Comparison of ENCODE assay signal across 8 cellular contexts in the genomic region with DNA sequence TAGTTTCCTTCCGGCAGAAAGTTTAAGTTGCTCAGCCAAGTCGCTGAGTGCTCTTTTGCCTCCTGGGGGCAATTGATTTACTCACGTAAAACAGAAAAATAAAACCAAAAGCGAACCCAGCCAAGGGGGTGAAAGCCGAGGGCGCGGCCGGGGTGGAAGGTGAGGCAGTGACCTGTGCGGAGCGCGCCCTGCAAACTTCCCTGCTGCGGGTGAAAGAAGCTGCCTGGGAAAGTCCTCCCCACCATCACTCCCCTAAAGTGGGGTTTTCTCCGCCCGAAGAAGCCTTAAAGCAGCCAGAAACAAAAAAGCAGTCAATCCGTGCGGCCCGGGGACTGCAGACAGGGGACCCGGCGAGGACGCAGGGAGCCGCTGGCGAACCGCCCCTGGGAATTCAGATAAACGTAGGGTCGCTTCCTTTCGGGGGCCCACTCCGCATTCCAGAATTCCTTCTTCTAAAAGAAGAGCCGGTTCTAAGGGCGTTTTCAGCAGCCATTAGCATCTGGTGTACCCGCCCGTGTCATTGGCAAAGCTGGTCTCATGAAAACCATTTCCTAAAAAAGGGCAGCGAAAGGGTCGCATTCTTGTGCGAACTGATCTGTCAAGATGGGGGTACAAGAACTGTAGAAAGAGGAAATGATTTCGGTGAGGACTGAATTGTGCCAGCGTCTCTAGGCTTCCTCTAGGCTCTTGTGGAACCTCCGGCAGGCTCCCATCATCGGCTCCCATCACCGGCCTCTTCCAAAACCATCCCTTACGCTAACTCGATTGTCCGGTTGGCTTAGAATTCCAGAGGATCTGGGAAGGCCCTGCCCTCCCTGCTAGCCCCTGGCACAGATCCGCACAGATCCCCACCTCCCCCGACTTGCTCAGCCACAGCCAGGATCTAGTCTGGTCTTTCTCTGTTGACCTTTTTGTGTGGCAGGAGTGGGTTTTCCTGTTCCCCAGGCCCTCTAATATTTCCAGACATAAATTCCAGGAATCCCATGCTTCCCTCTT. TPM values are rescaled to one million over a fixed set of nuclear protein-coding genes. Genes with fewer than 3 reads are reported as not detected.
DNase-seq lines count a peak whose midpoint lies in the region; ATAC-seq, FAIRE-seq and TF ChIP-seq lines count a peak whose summit lies in the region.

No MANE protein-coding gene starts in this region.

- peak overlapping the region; percentile 30 for H3K4me2 ChIP-seq in KMS-11

- peaks cover 26% of the 10 kb centered on the region for H3K4me1 Mint-ChIP-seq in CD8-positive, alpha-beta T cell (ENCODE audit: low read depth)
- H3K4me1 Mint-ChIP-seq in brain = peaks cover 57% of the 10 kb centered on the region
- H3K4me1 Mint-ChIP-seq in stimulated activated naive B cell treated with anti-CD40 and anti-IgM and Interleukin-4, amounts not matched to agents 10 μg/mL and 1 μg/mL and 100 μg/mL, for 72 hours = peaks cover 30 to 70% of the 10 kb centered on the region in 2 donors

- no peaks in the 10 kb centered on the region for H3K9me3 ChIP-seq in CD8-positive, alpha-beta T cell (ENCODE audit: low read length)
- H3K9me3 ChIP-seq in kidney (ENCODE audit: control insufficient read depth in 1 of 2, low read length in 2 of 2) = no peaks in the 10 kb centered on the region

- H3K4me3 Mint-ChIP-seq in CD8-positive, alpha-beta T cell = peak overlapping the region; percentile 64
- peak overlapping the region; percentile 84 to 92 (median 89) for H3K4me3 Mint-ChIP-seq in brain
- H3K4me3 Mint-ChIP-seq in stimulated activated naive B cell treated with anti-CD40 and anti-IgM and Interleukin-4, amounts not matched to agents 10 μg/mL and 1 μg/mL and 100 μg/mL, for 72 hours = peak overlapping the region; percentile 93 to 96

- H3K27ac Mint-ChIP-seq in CD8-positive, alpha-beta T cell = no peak overlapping the region
- peak overlapping the region in 4 of 5 experiments; percentile 40 to 66 (median 60) for H3K27ac Mint-ChIP-seq in brain
- H3K27ac Mint-ChIP-seq in stimulated activated naive B cell treated with anti-CD40 and anti-IgM and Interleukin-4, amounts not matched to agents 10 μg/mL and 1 μg/mL and 100 μg/mL, for 72 hours = peak overlapping the region; percentile 93

- peaks cover 26% of the 10 kb centered on the region for H3K27me3 ChIP-seq in CD8-positive, alpha-beta T cell (ENCODE audit: insufficient read depth, low read length)
- no peaks in the 10 kb centered on the region for H3K27me3 ChIP-seq in KMS-11 (ENCODE audit: insufficient read depth, low read depth)

- no peak for DNase-seq in CD8-positive, alpha-beta T cell
- DNase-seq in kidney (no peak), COR-L47 (lab: John Stamatoyannopoulos, UW) (no peak), NCI-H774 (lab: John Stamatoyannopoulos, UW) (no peak)
- no peak for DNase-seq in stimulated activated naive B cell treated with anti-CD40 and anti-IgM and Interleukin-4, amounts not matched to agents 10 μg/mL and 1 μg/mL and 100 μg/mL, for 72 hours

- no peak overlapping the region for H3K27ac ChIP-seq in CD8-positive, alpha-beta T cell (ENCODE audit: low read depth, low read length)
- no peak overlapping the region for H3K27ac ChIP-seq in KMS-11
- peak overlapping the region in 1 of 2 donors; percentile 88 for H3K27ac ChIP-seq in kidney (ENCODE audit: low read depth in 2 of 2, low read length in 2 of 2)

- H4K20me1 ChIP-seq in KMS-11 (ENCODE audit: insufficient read depth) = no peaks in the 10 kb centered on the region

- no peak for ATAC-seq in CD8-positive, alpha-beta T cell
- ATAC-seq in stimulated activated naive B cell treated with anti-CD40 and anti-IgM and Interleukin-4, amounts not matched to agents 10 μg/mL and 1 μg/mL and 100 μg/mL, for 72 hours (replicated peaks) = peak; percentile 4 to 6
- no peak for ATAC-seq in HG03108 (IDR thresholded peaks at IDR 0.05; ENCODE audit: unreplicated experiment)

- H2AFZ ChIP-seq in KMS-11 (ENCODE audit: low read depth) = peak overlapping the region; percentile 22; the same call in 1 of the 2 replicates

- no peaks in the 10 kb centered on the region for H3K9me3 Mint-ChIP-seq in CD8-positive, alpha-beta T cell
- no peaks in the 10 kb centered on the region for H3K9me3 Mint-ChIP-seq in brain
- no peaks in the 10 kb centered on the region for H3K9me3 Mint-ChIP-seq in stimulated activated naive B cell treated with anti-CD40 and anti-IgM and Interleukin-4, amounts not matched to agents 10 μg/mL and 1 μg/mL and 100 μg/mL, for 72 hours

- no peak overlapping the region for H3K9ac ChIP-seq in KMS-11
- peak overlapping the region; percentile 56 for H3K9ac ChIP-seq in kidney (ENCODE audit: low read length in 2 of 2)

- intact Hi-C loops in CD8-positive, alpha-beta T cell (cut with DNase I, micrococcal nuclease) = no loop called here
- intact Hi-C loops in kidney (cut with DNase I) = no loop called here

- no peaks in the 10 kb centered on the region for H3K4me1 ChIP-seq in CD8-positive, alpha-beta T cell (ENCODE audit: insufficient read depth, low read length)
- peaks cover 42% of the 10 kb centered on the region for H3K4me1 ChIP-seq in KMS-11 (ENCODE audit: low read depth, poor library complexity, severe bottlenecking)
- peaks cover 0 to 16% of the 10 kb centered on the region in 2 donors for H3K4me1 ChIP-seq in kidney (ENCODE audit: control insufficient read depth in 1 of 2, insufficient read depth in 1 of 2, low read depth in 1 of 2, low read length in 2 of 2)

- CTCF ChIA-PET in CD8-positive, alpha-beta T cell (lab: Charles Lee) = no interaction called here

- H3K36me3 ChIP-seq in CD8-positive, alpha-beta T cell (ENCODE audit: insufficient read depth, low read length) = no peaks in the 10 kb centered on the region
- no peaks in the 10 kb centered on the region for H3K36me3 ChIP-seq in KMS-11 (ENCODE audit: insufficient read depth)
- H3K36me3 ChIP-seq in kidney (ENCODE audit: control insufficient read depth in 1 of 2, insufficient read depth in 2 of 2, low read length in 2 of 2) = no peaks in the 10 kb centered on the region

- H3K36me3 Mint-ChIP-seq in CD8-positive, alpha-beta T cell = no peaks in the 10 kb centered on the region
- H3K36me3 Mint-ChIP-seq in brain = no peaks in the 10 kb centered on the region
- peaks cover 22% of the 10 kb centered on the region in 2 donors for H3K36me3 Mint-ChIP-seq in stimulated activated naive B cell treated with anti-CD40 and anti-IgM and Interleukin-4, amounts not matched to agents 10 μg/mL and 1 μg/mL and 100 μg/mL, for 72 hours

- no peaks in the 10 kb centered on the region for H3K79me2 ChIP-seq in KMS-11 (ENCODE audit: insufficient read depth, low read depth)

- no peak for TF ChIP-seq CTCF in CD8-positive, alpha-beta T cell (IDR thresholded peaks at IDR 0.05)
- TF ChIP-seq CTCF in KMS-11 (conservative IDR thresholded peaks at IDR 0.05; ENCODE audit: low read depth, low read length) = no peak
- TF ChIP-seq CTCF in brain (conservative IDR thresholded peaks at IDR 0.05) = no peak
- TF ChIP-seq CTCF in kidney (IDR thresholded peaks at IDR 0.05; ENCODE audit: borderline replicate concordance, extremely low read depth, insufficient read depth) = no peak

- peak overlapping the region; percentile 19 for H3K4me3 ChIP-seq in CD8-positive, alpha-beta T cell (ENCODE audit: low read depth, low read length)
- H3K4me3 ChIP-seq in KMS-11 (IDR thresholded peaks at IDR 0.05; ENCODE audit: insufficient read depth, low read depth, low read length) (no peak overlapping the region), kidney (ENCODE audit: low read length in 2 of 2) (peak overlapping the region; percentile 57 to 72)

- no peak for FAIRE-seq in kidney (lab: Jason Lieb, UNC)

- POLR2A ChIA-PET in CD8-positive, alpha-beta T cell (lab: Charles Lee) = no interaction called here

- H3K27me3 Mint-ChIP-seq in CD8-positive, alpha-beta T cell (ENCODE audit: low read depth) = peaks cover 64% of the 10 kb centered on the region
- H3K27me3 Mint-ChIP-seq in brain = peaks cover 16% of the 10 kb centered on the region
- peaks cover 38 to 50% of the 10 kb centered on the region in 2 donors for H3K27me3 Mint-ChIP-seq in stimulated activated naive B cell treated with anti-CD40 and anti-IgM and Interleukin-4, amounts not matched to agents 10 μg/mL and 1 μg/mL and 100 μg/mL, for 72 hours

RNA-seq across cellular contexts. Expression of a gene that starts 1.1 kb away (rescaled TPM):
- under 1 TPM; 0.11 to 0.22 TPM for total RNA-seq in CD8-positive, alpha-beta T cell
- polyA plus RNA-seq in brain (ENCODE audit: insufficient read depth, low read depth, low replicate concordance) (28.7 TPM), kidney (ENCODE audit: insufficient read depth, low read depth, low replicate concordance) (17.3 TPM)
- total RNA-seq in kidney = 77.1 TPM

Comparison
In these comparisons a context has a peak if more than half of its experiments do, and no peak if none do; other contexts are left out.
1. ATAC-seq: peak in stimulated activated naive B cell treated with anti-CD40 and anti-IgM and Interleukin-4, amounts not matched to agents 10 μg/mL and 1 μg/mL and 100 μg/mL, for 72 hours (2 of 2); none in CD8-positive, alpha-beta T cell (single experiment) and HG03108 (single experiment).
2. RNA of a gene that starts 1.1 kb away (total RNA-seq): 77.1 TPM in kidney (single experiment); 0.11 to 0.22 TPM in CD8-positive, alpha-beta T cell; every median in the first group is over 10 times any median in the second.
3. Peak in every context shown above with its lines, with median percentiles within 50 percentile points of each other: H3K4me3 Mint-ChIP-seq.